Comparison of ENCODE assay signal across 26 cellular contexts in genomic region chr11:101442936-101443521, GRCh38.
A peak's percentile ranks its signal among the peaks of the same experiment; 100 is the strongest.
DNase-seq lines count a peak whose midpoint lies in the region; ATAC-seq, FAIRE-seq and TF ChIP-seq lines count a peak whose summit lies in the region.
"Had no signal": no experiment of that assay in that cellular context is flagged by ENCODE, and none has a peak within 500 bp of the region (broad histone marks: within the 10 kb centered on the region; RNA-seq: fewer than 3 reads in every experiment).

No MANE protein-coding gene starts in this region.

- no peak overlapping the region for H2AK5ac ChIP-seq in mesenchymal stem cell (ENCODE audit: low read length, severe bottlenecking)

- H3K9me3 ChIP-seq in GM23248 (ENCODE audit: low read depth): no peaks in the 10 kb centered on the region
- no peaks in the 10 kb centered on the region for H3K9me3 ChIP-seq in astrocyte (ENCODE audit: insufficient read depth, low read depth, low read length)
- H3K9me3 ChIP-seq in mesenchymal stem cell (ENCODE audit: control insufficient read depth, low read length): no peaks in the 10 kb centered on the region
- no peaks in the 10 kb centered on the region for H3K9me3 ChIP-seq in upper lobe of left lung
- H3K9me3 ChIP-seq: breast epithelium, heart left ventricle, neutrophil had no signal

- TF ChIP-seq CTCF in astrocyte (IDR thresholded peaks at IDR 0.05; ENCODE audit: insufficient read depth, low read depth, low read length) (no peak), upper lobe of left lung (IDR thresholded peaks at IDR 0.05) (no peak)

- H3K27me3 ChIP-seq in GM23248 (replicated peaks; ENCODE audit: insufficient read depth) (no peaks in the 10 kb centered on the region), astrocyte (ENCODE audit: insufficient read depth, low read length) (no peaks in the 10 kb centered on the region), mesenchymal stem cell (ENCODE audit: control insufficient read depth in 1 of 2, insufficient read depth in 1 of 2, low read length in 2 of 2) (no peaks in the 10 kb centered on the region), upper lobe of left lung (no peaks in the 10 kb centered on the region)
- H3K27me3 ChIP-seq: breast epithelium, foreskin keratinocyte, heart left ventricle, neutrophil had no signal

- no peak for TF ChIP-seq POLR2A in upper lobe of left lung (IDR thresholded peaks at IDR 0.05)

- 38 to 45% methylated on average over 8 of the region's 8 CpGs for WGBS in GM23248 (ENCODE audit: low coverage in 1 of 2, low lambda C conversion rate in 2 of 2, missing lambda C conversion rate in 2 of 2), 2 experiments
- 93% methylated on average over 8 of the region's 8 CpGs for WGBS in mesenchymal stem cell
- 65 to 75% methylated on average over 8 of the region's 8 CpGs for WGBS in upper lobe of left lung, 2 donors

- peaks cover 32% of the 10 kb centered on the region for H3K4me1 Mint-ChIP-seq in astrocyte (ENCODE audit: low read depth, unreplicated experiment)
- H3K4me1 Mint-ChIP-seq: activated CD8-positive, alpha-beta memory T cell treated with anti-CD3 and anti-CD28 coated beads, Interleukin-2, amount 10 ng/mL, durations not matched to agents 7 days and 5 days had no signal

- no peak overlapping the region for H4K8ac ChIP-seq in mesenchymal stem cell (ENCODE audit: low read length)

- no peak for TF ChIP-seq EP300 in upper lobe of left lung (IDR thresholded peaks at IDR 0.05)

- DNase-seq in GM23248: peak; percentile 41
- no peak for DNase-seq in astrocyte (ENCODE audit: low read depth)
- peak; percentile 50 for DNase-seq in mesenchymal stem cell
- DNase-seq in upper lobe of left lung: no peak
- DNase-seq in NAMALWA (ENCODE audit: low spot score): no peak
- no peak for DNase-seq in activated CD4-positive, alpha-beta T cell treated with anti-CD3 and anti-CD28 coated beads, Interleukin-2, amount 50 U/mL, for 1 hour
- DNase-seq in activated naive CD4-positive, alpha-beta T cell treated with anti-CD3 and anti-CD28 coated beads, Interleukin-2, amount 50 U/mL, for 72 hours (ENCODE audit: low spot score in 2 of 2): no peak
- DNase-seq: activated CD8-positive, alpha-beta memory T cell treated with anti-CD3 and anti-CD28 coated beads, Interleukin-2, amount 10 ng/mL, durations not matched to agents 7 days and 5 days; activated T-cell treated with anti-CD3 and anti-CD28 coated beads, Interleukin-2, amount 50 U/mL, for 48 hours; C1 segment of cervical spinal cord; COR-L47; effector CD8-positive, alpha-beta T cell; foreskin keratinocyte; GF-D8; heart left ventricle; kidney glomerular epithelial cell; NCI-H2081 treated with DMSO at 0.1 percent for 48 hours; NK-92 treated with Interleukin-12 subunit alpha and Interleukin-12 subunit beta, amount 100 ng/mL, for 24 hours; PC-3; Right ventricle myocardium superior; stimulated activated naive CD4-positive, alpha-beta T cell treated with Interleukin-2 at 50 U/mL for 16 hours; T-helper 9 cell had no signal

- H3K4me3 Mint-ChIP-seq in astrocyte (ENCODE audit: unreplicated experiment): no peak overlapping the region
- H3K4me3 Mint-ChIP-seq: activated CD8-positive, alpha-beta memory T cell treated with anti-CD3 and anti-CD28 coated beads, Interleukin-2, amount 10 ng/mL, durations not matched to agents 7 days and 5 days had no signal

- peak overlapping the region; percentile 34 for H3K4me2 ChIP-seq in GM23248 (ENCODE audit: unreplicated experiment)
- no peak overlapping the region for H3K4me2 ChIP-seq in astrocyte (ENCODE audit: low read length)
- no peak overlapping the region for H3K4me2 ChIP-seq in mesenchymal stem cell (ENCODE audit: low read length, poor library complexity, severe bottlenecking)

- H3K27ac ChIP-seq in GM23248 (peak overlapping the region; percentile 78), astrocyte (ENCODE audit: low read depth, low read length) (no peak overlapping the region), mesenchymal stem cell (ENCODE audit: low read length, poor library complexity, severe bottlenecking) (no peak overlapping the region), upper lobe of left lung (peak overlapping the region in 3 of 4 donors; percentile 2 to 49 (median 13))
- H3K27ac ChIP-seq: foreskin keratinocyte, neutrophil had no signal

- no peak overlapping the region for H3K14ac ChIP-seq in mesenchymal stem cell (ENCODE audit: low read length in 2 of 2)

- H3K36me3 ChIP-seq in GM23248 (ENCODE audit: low read depth): no peaks in the 10 kb centered on the region
- H3K36me3 ChIP-seq in astrocyte (ENCODE audit: insufficient read depth, low read length): no peaks in the 10 kb centered on the region
- H3K36me3 ChIP-seq in mesenchymal stem cell (ENCODE audit: control insufficient read depth in 1 of 2, insufficient read depth in 2 of 2, low read depth in 1 of 2, low read length in 2 of 2): no peaks in the 10 kb centered on the region
- H3K36me3 ChIP-seq in upper lobe of left lung: no peaks in the 10 kb centered on the region
- H3K36me3 ChIP-seq: breast epithelium, heart left ventricle, neutrophil had no signal

- no peak overlapping the region for H3K4ac ChIP-seq in mesenchymal stem cell (ENCODE audit: low read depth in 1 of 2, low read length in 2 of 2)

- FAIRE-seq in astrocyte (lab: Jason Lieb, UNC): no peak
- FAIRE-seq: colon, H54 had no signal

- no peaks in the 10 kb centered on the region for H3K36me3 Mint-ChIP-seq in astrocyte (ENCODE audit: low read depth, unreplicated experiment)
- H3K36me3 Mint-ChIP-seq in activated naive CD4-positive, alpha-beta T cell treated with anti-CD3 and anti-CD28 coated beads, Interleukin-2, amount 50 U/mL, for 72 hours: no peaks in the 10 kb centered on the region
- H3K36me3 Mint-ChIP-seq: activated CD8-positive, alpha-beta memory T cell treated with anti-CD3 and anti-CD28 coated beads, Interleukin-2, amount 10 ng/mL, durations not matched to agents 7 days and 5 days had no signal

- H3F3A ChIP-seq in GM23248 (ENCODE audit: insufficient read depth): peaks cover 57% of the 10 kb centered on the region

- peaks cover 69% of the 10 kb centered on the region for H3K4me1 ChIP-seq in GM23248 (ENCODE audit: insufficient read depth)
- H3K4me1 ChIP-seq in astrocyte (ENCODE audit: insufficient read depth, low read length): peaks cover 10% of the 10 kb centered on the region
- peaks cover 4% of the 10 kb centered on the region for H3K4me1 ChIP-seq in mesenchymal stem cell (ENCODE audit: control insufficient read depth, insufficient read depth, low read depth, low read length)
- peaks cover 3 to 34% (median 20%) of the 10 kb centered on the region in 4 donors for H3K4me1 ChIP-seq in upper lobe of left lung

- H2BK15ac ChIP-seq in mesenchymal stem cell (ENCODE audit: low read depth, poor library complexity, severe bottlenecking): no peak overlapping the region

- no peaks in the 10 kb centered on the region for H4K20me1 ChIP-seq in GM23248 (ENCODE audit: insufficient read depth)
- no peaks in the 10 kb centered on the region for H4K20me1 ChIP-seq in astrocyte (ENCODE audit: insufficient read depth, low read length)

- H3K4me3 ChIP-seq in GM23248 (peak overlapping the region; percentile 3; the same call in 1 of the 2 replicates), astrocyte (ENCODE audit: insufficient read depth, low read depth, low read length) (no peak overlapping the region), mesenchymal stem cell (ENCODE audit: insufficient read depth in 1 of 2, low read depth in 1 of 2, low read length in 2 of 2) (no peak overlapping the region), upper lobe of left lung (peak overlapping the region in 2 of 4 donors; percentile 7 to 25)
- H3K4me3 ChIP-seq: breast epithelium, heart left ventricle had no signal

- no peak overlapping the region for H2BK12ac ChIP-seq in mesenchymal stem cell (ENCODE audit: low read length in 2 of 2)

- H3K9me3 Mint-ChIP-seq in astrocyte (ENCODE audit: unreplicated experiment): no peaks in the 10 kb centered on the region
- peaks cover 4 to 9% of the 10 kb centered on the region in 2 donors for H3K9me3 Mint-ChIP-seq in activated naive CD4-positive, alpha-beta T cell treated with anti-CD3 and anti-CD28 coated beads, Interleukin-2, amount 50 U/mL, for 72 hours

- H4K91ac ChIP-seq in mesenchymal stem cell (ENCODE audit: low read length): no peak overlapping the region

- H3K79me1 ChIP-seq in mesenchymal stem cell (replicated peaks; ENCODE audit: low read length, poor library complexity, severe bottlenecking): no peaks in the 10 kb centered on the region

- H2BK5ac ChIP-seq in mesenchymal stem cell (ENCODE audit: low read depth, low read length, poor library complexity, severe bottlenecking): no peak overlapping the region

- H3K79me2 ChIP-seq in GM23248 (ENCODE audit: insufficient read depth) (no peaks in the 10 kb centered on the region), astrocyte (ENCODE audit: insufficient read depth, low read length) (no peaks in the 10 kb centered on the region)

- H3K27ac Mint-ChIP-seq in astrocyte (ENCODE audit: unreplicated experiment): peak overlapping the region; percentile 83
- H3K27ac Mint-ChIP-seq in activated naive CD4-positive, alpha-beta T cell treated with anti-CD3 and anti-CD28 coated beads, Interleukin-2, amount 50 U/mL, for 72 hours: no peak overlapping the region
- H3K27ac Mint-ChIP-seq: activated CD8-positive, alpha-beta memory T cell treated with anti-CD3 and anti-CD28 coated beads, Interleukin-2, amount 10 ng/mL, durations not matched to agents 7 days and 5 days had no signal

- no peak overlapping the region for H3K18ac ChIP-seq in mesenchymal stem cell (ENCODE audit: low read depth in 1 of 2, low read length in 2 of 2)

- no peak overlapping the region for H2BK120ac ChIP-seq in mesenchymal stem cell (ENCODE audit: low read depth, low read length)

- peak in 1 of 2 donors; percentile 18 for ATAC-seq in upper lobe of left lung (ENCODE audit: low FRiP score in 2 of 2)
- no peak for ATAC-seq in activated naive CD4-positive, alpha-beta T cell treated with anti-CD3 and anti-CD28 coated beads, Interleukin-2, amount 50 U/mL, for 72 hours
- ATAC-seq: activated CD8-positive, alpha-beta memory T cell treated with anti-CD3 and anti-CD28 coated beads, Interleukin-2, amount 10 ng/mL, durations not matched to agents 7 days and 5 days; foreskin keratinocyte; PC-3 had no signal

- H3K23ac ChIP-seq in mesenchymal stem cell (ENCODE audit: low read length in 2 of 2): no peak overlapping the region

- H3K9ac ChIP-seq in GM23248: no peak overlapping the region
- no peak overlapping the region for H3K9ac ChIP-seq in astrocyte (ENCODE audit: low read length)
- no peak overlapping the region for H3K9ac ChIP-seq in mesenchymal stem cell (ENCODE audit: low read length)

- H3K9me2 ChIP-seq in GM23248 (ENCODE audit: insufficient read depth): no peaks in the 10 kb centered on the region

- in situ Hi-C loops in GM23248 (cut with MboI): loop anchor here (10.0 to 25.0 kb wide), 2 partner anchors 402 to 569 kb away; no protein-coding TSS in a partner anchor

- H3K27me3 Mint-ChIP-seq in astrocyte (ENCODE audit: low read depth, unreplicated experiment): no peaks in the 10 kb centered on the region
- H3K27me3 Mint-ChIP-seq: activated CD8-positive, alpha-beta memory T cell treated with anti-CD3 and anti-CD28 coated beads, Interleukin-2, amount 10 ng/mL, durations not matched to agents 7 days and 5 days had no signal

- peak overlapping the region; percentile 12; the same call in 1 of the 2 replicates for H2AFZ ChIP-seq in GM23248
- H2AFZ ChIP-seq in astrocyte (ENCODE audit: low read depth, low read length): no peak overlapping the region
- H2AFZ ChIP-seq in mesenchymal stem cell (ENCODE audit: low read depth, low read length): no peak overlapping the region

Comparison
In these comparisons a context has a peak if more than half of its experiments do, and no peak if none do; other contexts are left out.
1. DNase-seq: peak in GM23248 (single experiment) and mesenchymal stem cell (single experiment); none in astrocyte (single experiment), upper lobe of left lung (0 of 2), NAMALWA (single experiment), activated CD4-positive, alpha-beta T cell treated with anti-CD3 and anti-CD28 coated beads, Interleukin-2, amount 50 U/mL, for 1 hour (single experiment) and activated naive CD4-positive, alpha-beta T cell treated with anti-CD3 and anti-CD28 coated beads, Interleukin-2, amount 50 U/mL, for 72 hours (0 of 2).
2. H3K27ac ChIP-seq: peak in GM23248 (single experiment) and upper lobe of left lung (3 of 4); none in astrocyte (single experiment) and mesenchymal stem cell (single experiment).